In the genomic region with DNA sequence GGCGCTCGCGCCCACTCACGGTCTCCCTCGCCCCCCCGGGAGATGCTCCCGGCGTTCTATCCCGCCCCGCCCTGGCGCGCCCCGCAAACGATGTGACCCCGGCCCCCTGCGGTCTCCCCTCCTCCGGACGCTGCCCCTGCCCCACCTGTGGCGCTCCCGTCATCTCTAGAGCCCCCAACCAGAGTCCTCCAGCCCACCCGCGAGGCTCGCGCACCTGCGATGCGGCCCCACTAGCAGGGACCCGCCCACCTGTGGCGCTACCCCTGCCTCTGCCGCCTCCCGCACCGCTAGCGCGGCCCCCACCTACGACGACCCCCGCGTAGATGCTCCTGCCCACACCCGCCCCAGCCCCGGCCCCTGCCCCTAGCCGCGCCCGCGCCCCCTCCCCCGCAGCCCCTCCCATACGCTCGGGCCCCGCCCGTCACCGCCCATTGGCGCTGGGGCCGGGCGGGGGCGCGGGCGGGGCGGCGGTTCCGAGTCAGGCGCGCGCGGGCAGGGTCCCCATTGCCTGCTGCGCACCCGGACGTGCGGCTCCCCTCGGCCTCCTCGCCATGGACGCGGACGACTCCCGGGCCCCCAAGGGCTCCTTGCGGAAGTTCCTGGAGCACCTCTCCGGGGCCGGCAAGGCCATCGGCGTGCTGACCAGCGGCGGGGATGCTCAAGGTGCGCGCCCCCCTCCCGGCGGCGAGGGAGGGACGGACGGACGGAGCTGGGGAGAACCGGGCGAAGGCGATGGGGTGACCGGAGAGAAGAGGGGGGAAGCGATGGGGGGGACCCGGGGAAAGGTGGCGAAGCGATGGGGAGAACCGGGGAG, we compare ENCODE assay signal across 8 cellular contexts. TPM values are rescaled to one million over a fixed set of nuclear protein-coding genes. Genes with fewer than 3 reads are reported as not detected.
DNase-seq lines count a peak whose midpoint lies in the region; ATAC-seq and TF ChIP-seq lines count a peak whose summit lies in the region.

A gene (plus strand): TSS at position 504 of the 814 bp plus-strand sequence. CDS start 48 bp downstream, at position 552.

- peak within 1 kb of the TSS; percentile 87 for H2AFZ ChIP-seq in Loucy (ENCODE audit: low read length)

- H3K27ac ChIP-seq in mucosa of rectum (ENCODE audit: low read depth in 2 of 2, low read length in 2 of 2): peak within 1 kb of the TSS; percentile 16 to 76

- CTCF ChIA-PET in activated CD8-positive, alpha-beta T cell treated with anti-CD3 and anti-CD28 coated beads, Interleukin-2, amount 10 ng/mL, durations not matched to agents 7 days and 5 days (lab: Charles Lee): interaction anchor here (1.4 kb wide), 1 partner anchor 23 kb away, joined by 5 read pairs; no protein-coding TSS in a partner anchor

- H3K36me3 ChIP-seq in GM06990 (ENCODE audit: control insufficient read depth, insufficient read depth, low read length) (no peaks in the 10 kb centered on the region), Loucy (ENCODE audit: insufficient read depth, low read length) (peaks cover 17% of the 10 kb centered on the region), mucosa of rectum (ENCODE audit: control insufficient read depth in 2 of 2, insufficient read depth in 2 of 2, low read length in 2 of 2) (no peaks in the 10 kb centered on the region)

- peaks cover 9% of the 10 kb centered on the region for H3K27me3 Mint-ChIP-seq in activated CD8-positive, alpha-beta T cell treated with anti-CD3 and anti-CD28 coated beads, Interleukin-2, amount 10 ng/mL, durations not matched to agents 7 days and 5 days (ENCODE audit: low read depth)
- H3K27me3 Mint-ChIP-seq in stimulated activated memory B cell treated with anti-CD40 and anti-IgM and Interleukin-4, amounts not matched to agents 10 μg/mL and 1 μg/mL and 100 μg/mL, for 72 hours: no peaks in the 10 kb centered on the region

- peak within 1 kb of the TSS; percentile 91 for H3K4me3 Mint-ChIP-seq in activated CD8-positive, alpha-beta T cell treated with anti-CD3 and anti-CD28 coated beads, Interleukin-2, amount 10 ng/mL, durations not matched to agents 7 days and 5 days
- peak within 1 kb of the TSS; percentile 96 for H3K4me3 Mint-ChIP-seq in stimulated activated memory B cell treated with anti-CD40 and anti-IgM and Interleukin-4, amounts not matched to agents 10 μg/mL and 1 μg/mL and 100 μg/mL, for 72 hours

- in situ Hi-C loops in endometrial microvascular endothelial cells (cut with HindIII; ENCODE audit: inconsistent ontology term, low pct_unique_long_range_greater_than_20kb, low sequenced_read_pairs): no loop called here

- H3K4me3 ChIP-seq in GM06990 (replicated peaks; ENCODE audit: low read depth, low read length) (peak within 1 kb of the TSS; percentile 94), Loucy (ENCODE audit: low read length, poor library complexity, severe bottlenecking) (peak within 1 kb of the TSS; percentile 100), mucosa of rectum (ENCODE audit: low read length in 2 of 2) (peak within 1 kb of the TSS; percentile 80 to 85)

- H3K9me3 ChIP-seq in Loucy (ENCODE audit: insufficient read depth, low read depth, low read length): no peaks in the 10 kb centered on the region
- H3K9me3 ChIP-seq in mucosa of rectum (ENCODE audit: control insufficient read depth in 2 of 2, low read length in 2 of 2): no peaks in the 10 kb centered on the region

- H3F3A ChIP-seq in Loucy (ENCODE audit: low read depth): no peaks in the 10 kb centered on the region; the same call in 1 of the 2 replicates

- H3K79me2 ChIP-seq in Loucy (ENCODE audit: insufficient read depth, low read length): peaks cover 49% of the 10 kb centered on the region

- H3K36me3 Mint-ChIP-seq in activated CD8-positive, alpha-beta T cell treated with anti-CD3 and anti-CD28 coated beads, Interleukin-2, amount 10 ng/mL, durations not matched to agents 7 days and 5 days (ENCODE audit: low read depth): peaks cover 30% of the 10 kb centered on the region
- peaks cover 24% of the 10 kb centered on the region for H3K36me3 Mint-ChIP-seq in stimulated activated memory B cell treated with anti-CD40 and anti-IgM and Interleukin-4, amounts not matched to agents 10 μg/mL and 1 μg/mL and 100 μg/mL, for 72 hours

- TF ChIP-seq CTCF in GM06990 (IDR thresholded peaks at IDR 0.05; ENCODE audit: insufficient read depth, low read length, poor library complexity, severe bottlenecking) (no peak), Loucy (conservative IDR thresholded peaks at IDR 0.05; ENCODE audit: low read length) (no peak)

- no peaks in the 10 kb centered on the region for H3K9me3 Mint-ChIP-seq in activated CD8-positive, alpha-beta T cell treated with anti-CD3 and anti-CD28 coated beads, Interleukin-2, amount 10 ng/mL, durations not matched to agents 7 days and 5 days (ENCODE audit: insufficient read depth)
- no peaks in the 10 kb centered on the region for H3K9me3 Mint-ChIP-seq in stimulated activated memory B cell treated with anti-CD40 and anti-IgM and Interleukin-4, amounts not matched to agents 10 μg/mL and 1 μg/mL and 100 μg/mL, for 72 hours

- DNase-seq in GM06990 (ENCODE audit: extremely low read depth, insufficient read length) (peak; percentile 60), OCI-M2 (lab: John Stamatoyannopoulos, UW; ENCODE audit: unreplicated experiment) (no peak)
- peak; percentile 69 for DNase-seq in activated CD8-positive, alpha-beta T cell treated with anti-CD3 and anti-CD28 coated beads, Interleukin-2, amount 10 ng/mL, durations not matched to agents 7 days and 5 days

- POLR2A ChIA-PET in activated CD8-positive, alpha-beta T cell treated with anti-CD3 and anti-CD28 coated beads, Interleukin-2, amount 10 ng/mL, durations not matched to agents 7 days and 5 days (lab: Charles Lee): no interaction called here

- peak within 1 kb of the TSS; percentile 100 for H3K9ac ChIP-seq in Loucy (ENCODE audit: low read depth, low read length, poor library complexity, severe bottlenecking)
- H3K9ac ChIP-seq in mucosa of rectum (ENCODE audit: low read depth in 1 of 2, low read length in 2 of 2): peak within 1 kb of the TSS; percentile 56 to 89

- H3K4me1 ChIP-seq in Loucy (ENCODE audit: insufficient read depth, low read length, poor library complexity, severe bottlenecking) (peaks cover 30% of the 10 kb centered on the region), mucosa of rectum (ENCODE audit: control insufficient read depth in 2 of 2, insufficient read depth in 2 of 2, low read length in 2 of 2) (peaks cover 3 to 6% of the 10 kb centered on the region in 2 donors)

- peak within 1 kb of the TSS; percentile 90 for H3K27ac Mint-ChIP-seq in activated CD8-positive, alpha-beta T cell treated with anti-CD3 and anti-CD28 coated beads, Interleukin-2, amount 10 ng/mL, durations not matched to agents 7 days and 5 days
- H3K27ac Mint-ChIP-seq in stimulated activated memory B cell treated with anti-CD40 and anti-IgM and Interleukin-4, amounts not matched to agents 10 μg/mL and 1 μg/mL and 100 μg/mL, for 72 hours: peak within 1 kb of the TSS; percentile 89

- no peaks in the 10 kb centered on the region for H3K9me2 ChIP-seq in Loucy (replicated peaks; ENCODE audit: low read depth, low read length)

- H3K4me2 ChIP-seq in Loucy (ENCODE audit: low read depth, low read length, poor library complexity, severe bottlenecking): peak within 1 kb of the TSS; percentile 93

- H3K27me3 ChIP-seq in GM06990 (replicated peaks; ENCODE audit: control insufficient read depth, insufficient read depth, low read length): no peaks in the 10 kb centered on the region; the same call in none of the 2 replicates
- peaks cover 7% of the 10 kb centered on the region for H3K27me3 ChIP-seq in Loucy (ENCODE audit: insufficient read depth, low read length, poor library complexity, severe bottlenecking)
- peaks cover 3% of the 10 kb centered on the region in 2 donors for H3K27me3 ChIP-seq in mucosa of rectum (ENCODE audit: control insufficient read depth in 2 of 2, insufficient read depth in 2 of 2, low read length in 2 of 2)

- peaks cover 32% of the 10 kb centered on the region for H4K20me1 ChIP-seq in Loucy (ENCODE audit: insufficient read depth, low read length, poor library complexity, severe bottlenecking)

- peaks cover 31% of the 10 kb centered on the region for H3K4me1 Mint-ChIP-seq in activated CD8-positive, alpha-beta T cell treated with anti-CD3 and anti-CD28 coated beads, Interleukin-2, amount 10 ng/mL, durations not matched to agents 7 days and 5 days (ENCODE audit: low read depth)
- H3K4me1 Mint-ChIP-seq in stimulated activated memory B cell treated with anti-CD40 and anti-IgM and Interleukin-4, amounts not matched to agents 10 μg/mL and 1 μg/mL and 100 μg/mL, for 72 hours: peaks cover 38% of the 10 kb centered on the region

- peak; percentile 43 for ATAC-seq in GM21717 (IDR thresholded peaks at IDR 0.05; ENCODE audit: unreplicated experiment)
- ATAC-seq in activated CD8-positive, alpha-beta T cell treated with anti-CD3 and anti-CD28 coated beads, Interleukin-2, amount 10 ng/mL, durations not matched to agents 7 days and 5 days: peak; percentile 64
- ATAC-seq in stimulated activated memory B cell treated with anti-CD40 and anti-IgM and Interleukin-4, amounts not matched to agents 10 μg/mL and 1 μg/mL and 100 μg/mL, for 72 hours: peak; percentile 68

RNA-seq across cellular contexts. Expression of the gene that starts here (rescaled TPM):
- 100 to 1,000 TPM; 220 to 233 TPM for total RNA-seq in activated CD8-positive, alpha-beta T cell treated with anti-CD3 and anti-CD28 coated beads, Interleukin-2, amount 10 ng/mL, durations not matched to agents 7 days and 5 days
- 494 TPM for total RNA-seq in endometrial microvascular endothelial cells (ENCODE audit: inconsistent ontology term)
